16 cellular contexts compared by ENCODE assay signal in the genomic region with DNA sequence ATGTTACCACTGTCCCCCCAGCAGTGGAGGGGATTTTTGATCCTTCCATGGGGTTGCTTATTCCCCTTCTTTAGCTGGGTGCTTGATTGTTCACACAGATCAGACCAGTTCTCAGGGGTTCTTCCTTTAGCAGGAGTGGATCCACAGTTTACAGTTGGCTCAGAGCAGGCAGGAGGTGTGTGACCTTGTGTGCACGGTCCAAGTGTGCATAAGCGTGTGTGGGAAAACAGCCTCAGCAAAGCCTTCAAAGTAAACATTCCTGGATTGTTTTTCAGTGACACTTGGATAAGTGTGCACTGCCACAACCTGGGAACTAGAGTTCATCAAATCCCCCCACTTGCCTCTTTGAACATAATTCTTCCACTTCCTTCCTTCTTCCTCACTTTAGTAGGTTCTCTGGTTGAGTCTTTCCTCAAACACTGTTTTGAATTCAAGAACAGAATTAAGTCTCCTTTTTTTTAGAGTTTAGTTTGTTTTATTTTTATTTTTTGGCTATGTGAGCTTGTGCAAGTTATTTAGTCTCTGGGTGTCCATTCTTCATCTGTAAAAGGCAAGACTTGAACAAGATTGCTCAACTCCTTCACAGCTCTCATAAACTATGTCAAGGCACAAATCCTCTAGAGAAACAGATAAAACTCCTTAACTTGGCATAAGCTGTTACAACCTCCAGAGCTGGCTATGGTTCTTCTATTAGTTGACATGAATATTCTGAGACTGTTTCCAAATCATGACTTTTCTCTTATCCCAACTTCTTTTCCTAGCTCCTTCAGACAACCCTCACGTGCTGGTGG.
A peak's percentile ranks its signal among the peaks of the same experiment; 100 is the strongest.
DNase-seq lines count a peak whose midpoint lies in the region; ATAC-seq, FAIRE-seq and TF ChIP-seq lines count a peak whose summit lies in the region.
"Had no signal": no experiment of that assay in that cellular context is flagged by ENCODE, and none has a peak within 500 bp of the region (broad histone marks: within the 10 kb centered on the region; RNA-seq: fewer than 3 reads in every experiment).

No MANE protein-coding gene starts in this region.

- H3K4me1 ChIP-seq in ACC112 (ENCODE audit: control insufficient read depth, insufficient read depth, low read length, unreplicated experiment) (peaks cover 37% of the 10 kb centered on the region), trophoblast cell (ENCODE audit: control insufficient read depth in 1 of 2, insufficient read depth in 2 of 2, low read length in 2 of 2) (peaks cover 6 to 11% of the 10 kb centered on the region in 2 experiments)

- H3K4me3 Mint-ChIP-seq in WTC11, result no peak overlapping the region
- H3K4me3 Mint-ChIP-seq in T-helper 17 cell, result no peak overlapping the region
- H3K4me3 Mint-ChIP-seq: activated naive CD8-positive, alpha-beta T cell treated with anti-CD3 and anti-CD28 coated beads, Interleukin-2, amount 50 U/mL, for 24 hours; naive B cell had no signal

- H3K9me3 Mint-ChIP-seq in WTC11, result peaks cover 22% of the 10 kb centered on the region
- H3K9me3 Mint-ChIP-seq: activated naive CD8-positive, alpha-beta T cell treated with anti-CD3 and anti-CD28 coated beads, Interleukin-2, amount 50 U/mL, for 24 hours had no signal

- H3K79me2 ChIP-seq in ACC112 (ENCODE audit: control insufficient read depth, insufficient read depth, low read length, unreplicated experiment) (no peaks in the 10 kb centered on the region), trophoblast cell (ENCODE audit: control insufficient read depth, insufficient read depth, low read length, poor library complexity) (no peaks in the 10 kb centered on the region)

- H3K4me3 ChIP-seq in ACC112 (ENCODE audit: low read depth, low read length) (no peak overlapping the region), foreskin fibroblast (ENCODE audit: low read depth in 1 of 2, low read length in 2 of 2) (no peak overlapping the region), trophoblast cell (ENCODE audit: low read depth, low read length) (no peak overlapping the region)
- H3K4me3 ChIP-seq: coronary artery had no signal

- peak overlapping the region; percentile 11 for H3K9ac ChIP-seq in trophoblast cell (ENCODE audit: low read length)

- H3K9me3 ChIP-seq in trophoblast cell (ENCODE audit: insufficient read depth, low read depth, low read length) (peaks cover 2% of the 10 kb centered on the region), T-helper 17 cell (ENCODE audit: control insufficient read depth, low read length, poor library complexity, severe bottlenecking) (no peaks in the 10 kb centered on the region)

- no peak overlapping the region for H2BK120ac ChIP-seq in trophoblast cell (ENCODE audit: insufficient read depth, low read length, poor library complexity)

- no peak overlapping the region for H3K4me2 ChIP-seq in trophoblast cell (ENCODE audit: low read length)

- peak overlapping the region; percentile 61 for H3K18ac ChIP-seq in trophoblast cell (ENCODE audit: low read length)

- CTCF ChIA-PET in WTC11 (lab: Charles Lee), result interaction anchor here (0.6 to 1.5 kb wide), 3 partner anchors 97 to 1102 kb away, joined by 3 to 6 read pairs (median 5); no protein-coding TSS in a partner anchor

- H3K27me3 ChIP-seq in ACC112 (ENCODE audit: insufficient read depth, low read length) (no peaks in the 10 kb centered on the region), trophoblast cell (ENCODE audit: insufficient read depth, low read length) (no peaks in the 10 kb centered on the region)

- H3K79me1 ChIP-seq in trophoblast cell (ENCODE audit: low read length), result peaks cover 9% of the 10 kb centered on the region

- FAIRE-seq in urothelium cell line (lab: Jason Lieb, UNC), result no peak
- FAIRE-seq: TTC549 had no signal

- no peak overlapping the region for H2BK12ac ChIP-seq in trophoblast cell (ENCODE audit: low read length)

- POLR2A ChIA-PET in WTC11 (lab: Charles Lee), result no interaction called here

- H3K4ac ChIP-seq in trophoblast cell (ENCODE audit: low read depth, low read length), result no peak overlapping the region

- H3K27ac ChIP-seq in ACC112 (ENCODE audit: low read depth, low read length), result peak overlapping the region; percentile 80
- H3K27ac ChIP-seq in trophoblast cell (ENCODE audit: low read depth, low read length), result no peak overlapping the region

- peaks cover 39% of the 10 kb centered on the region for H3K36me3 ChIP-seq in ACC112 (ENCODE audit: insufficient read depth, low read length)
- peaks cover 3 to 8% of the 10 kb centered on the region in 2 experiments for H3K36me3 ChIP-seq in trophoblast cell (ENCODE audit: control insufficient read depth in 1 of 2, insufficient read depth in 2 of 2, low read length in 2 of 2)

- DNase-seq in WTC11 (ENCODE audit: low spot score), result no peak
- peak; percentile 14 to 41 for DNase-seq in foreskin fibroblast
- DNase-seq in trophoblast cell, result no peak
- DNase-seq in activated T-cell treated with anti-CD3 and anti-CD28 coated beads, Interleukin-2, amount 50 U/mL, for 48 hours, result no peak
- no peak for DNase-seq in urothelium cell line (ENCODE audit: low spot score)
- no peak for DNase-seq in T-helper 17 cell
- DNase-seq: activated CD4-positive, alpha-beta T cell treated with anti-CD3 and anti-CD28 coated beads, Interleukin-2, amount 50 U/mL, for 1 hour; activated naive CD8-positive, alpha-beta T cell treated with anti-CD3 and anti-CD28 coated beads, Interleukin-2, amount 50 U/mL, for 24 hours; activated T-cell treated with anti-CD3 and anti-CD28 coated beads, Interleukin-2, amount 50 U/mL, for 1 hour; naive B cell; NCI-H69; stimulated activated CD4-positive, alpha-beta T cell treated with anti-CD3 and anti-CD28 coated beads, Interleukin-2, amount 100 ng/mL, for 24 hours had no signal

- H4K12ac ChIP-seq in trophoblast cell (ENCODE audit: low read depth, low read length), result no peak overlapping the region

- no peak overlapping the region for H3K14ac ChIP-seq in trophoblast cell (ENCODE audit: low read length)

- H3K27ac Mint-ChIP-seq in WTC11 (peak overlapping the region; percentile 54; the same call in 1 of the 2 replicates), T-helper 17 cell (no peak overlapping the region)
- H3K27ac Mint-ChIP-seq: activated naive CD8-positive, alpha-beta T cell treated with anti-CD3 and anti-CD28 coated beads, Interleukin-2, amount 50 U/mL, for 24 hours had no signal

- TF ChIP-seq CTCF in WTC11 (IDR thresholded peaks at IDR 0.05) (no peak), foreskin fibroblast (IDR thresholded peaks at IDR 0.05; ENCODE audit: low read depth, low read length) (no peak)

- peak overlapping the region; percentile 74 for H4K91ac ChIP-seq in trophoblast cell (ENCODE audit: low read depth, low read length)

- no peaks in the 10 kb centered on the region for H3K27me3 Mint-ChIP-seq in WTC11 (ENCODE audit: low read depth)
- peaks cover 56% of the 10 kb centered on the region for H3K27me3 Mint-ChIP-seq in T-helper 17 cell

- no peak overlapping the region for H2BK5ac ChIP-seq in trophoblast cell (ENCODE audit: low read depth, low read length, poor library complexity)

- peak overlapping the region; percentile 47 for H4K8ac ChIP-seq in trophoblast cell (ENCODE audit: low read depth, low read length)

- H3K4me1 Mint-ChIP-seq in WTC11 (peaks cover 7% of the 10 kb centered on the region), T-helper 17 cell (peaks cover 5% of the 10 kb centered on the region)
- H3K4me1 Mint-ChIP-seq: activated naive CD8-positive, alpha-beta T cell treated with anti-CD3 and anti-CD28 coated beads, Interleukin-2, amount 50 U/mL, for 24 hours; naive B cell had no signal

- no CpG with 5 or more reads among the region's 3 CpGs for WGBS in trophoblast cell (ENCODE audit: extremely low coverage, insufficient coverage, insufficient read length)

- H2AK5ac ChIP-seq in trophoblast cell (ENCODE audit: low read length), result no peak overlapping the region

- ATAC-seq in WTC11 (no peak), T-helper 17 cell (no peak), HG03442 (IDR thresholded peaks at IDR 0.05; ENCODE audit: unreplicated experiment) (no peak)
- ATAC-seq: activated naive CD8-positive, alpha-beta T cell treated with anti-CD3 and anti-CD28 coated beads, Interleukin-2, amount 50 U/mL, for 24 hours had no signal

- H3K23ac ChIP-seq in trophoblast cell (ENCODE audit: low read length), result peak overlapping the region; percentile 42

- H3K36me3 Mint-ChIP-seq in WTC11 (peaks cover 7% of the 10 kb centered on the region), T-helper 17 cell (ENCODE audit: low read depth) (peaks cover 5% of the 10 kb centered on the region)
- H3K36me3 Mint-ChIP-seq: naive B cell had no signal

- no peak overlapping the region for H2AFZ ChIP-seq in ACC112 (ENCODE audit: low read length, unreplicated experiment)
- no peak overlapping the region for H2AFZ ChIP-seq in trophoblast cell (ENCODE audit: insufficient read depth, low read length, poor library complexity)

TF ChIP-seq in WTC11, 78 proteins besides CTCF, POLR2A, EP300 and RAD21:
- TF ChIP-seq ZNF416 (CRISPR knock-in tag; IDR thresholded peaks at IDR 0.05) (no peak), TEAD4 (CRISPR knock-in tag; IDR thresholded peaks at IDR 0.05) (no peak), ZNF219 (CRISPR knock-in tag; IDR thresholded peaks at IDR 0.05; ENCODE audit: borderline replicate concordance) (no peak), ZNF396 (CRISPR knock-in tag; IDR thresholded peaks at IDR 0.05; ENCODE audit: borderline replicate concordance) (no peak), ZNF232 (CRISPR knock-in tag; IDR thresholded peaks at IDR 0.05) (no peak), ELF4 (CRISPR knock-in tag; IDR thresholded peaks at IDR 0.05; ENCODE audit: low read depth) (no peak), GRHL2 (CRISPR knock-in tag; IDR thresholded peaks at IDR 0.05; ENCODE audit: insufficient replicate concordance, severe bottlenecking) (no peak), IRF1 (CRISPR knock-in tag; IDR thresholded peaks at IDR 0.05) (no peak), E2F4 (CRISPR knock-in tag; IDR thresholded peaks at IDR 0.05; ENCODE audit: borderline replicate concordance, low read depth) (no peak)

Comparison
In these comparisons a context has a peak if more than half of its experiments do, and no peak if none do; other contexts are left out.
1. DNase-seq: peak in foreskin fibroblast (2 of 2); none in WTC11 (single experiment), trophoblast cell (0 of 2), activated T-cell treated with anti-CD3 and anti-CD28 coated beads, Interleukin-2, amount 50 U/mL, for 48 hours (0 of 2), urothelium cell line (single experiment) and T-helper 17 cell (0 of 3).